1 cellular context compared by ENCODE assay signal in the genomic region with DNA sequence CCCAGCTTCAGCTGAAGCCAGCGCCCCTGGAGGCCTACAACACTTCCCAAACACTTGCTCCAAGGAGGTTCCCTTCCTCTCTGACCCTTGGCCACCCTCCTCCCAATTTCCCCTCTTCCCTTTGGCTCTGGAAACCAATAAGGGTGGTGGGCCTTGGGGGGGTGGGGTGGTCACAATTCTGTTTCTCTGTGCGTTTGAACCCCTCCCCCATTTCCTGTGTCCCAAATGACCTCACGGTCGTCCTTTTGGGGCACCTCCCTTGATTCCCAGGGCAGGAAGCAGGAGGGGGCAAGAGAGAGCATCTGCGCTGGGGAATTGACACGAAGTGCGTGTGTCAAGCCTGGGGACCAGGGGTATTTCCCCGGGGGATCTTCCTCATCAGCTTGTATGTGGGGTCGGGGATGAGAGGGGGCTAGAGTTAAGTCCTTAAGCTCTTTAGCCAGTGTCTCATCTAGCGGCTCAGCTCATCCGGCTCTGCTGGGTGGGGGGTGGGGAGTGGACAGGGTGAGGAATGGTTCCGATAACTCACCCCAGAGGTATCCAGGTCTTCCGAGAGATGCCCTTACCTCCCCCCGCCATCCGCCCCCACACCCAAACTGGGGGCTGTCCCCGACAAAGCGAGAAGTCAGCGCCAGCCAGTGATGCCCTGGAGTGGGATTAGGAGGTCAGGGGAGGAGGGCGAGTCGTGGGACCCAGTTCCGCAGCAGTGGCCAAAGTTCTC.
TF ChIP-seq lines count a peak whose summit lies in the region.

No MANE protein-coding gene starts in this region.

TF ChIP-seq in K562, 482 proteins besides CTCF, POLR2A, EP300 and RAD21:
- TF ChIP-seq, protein P1, sequence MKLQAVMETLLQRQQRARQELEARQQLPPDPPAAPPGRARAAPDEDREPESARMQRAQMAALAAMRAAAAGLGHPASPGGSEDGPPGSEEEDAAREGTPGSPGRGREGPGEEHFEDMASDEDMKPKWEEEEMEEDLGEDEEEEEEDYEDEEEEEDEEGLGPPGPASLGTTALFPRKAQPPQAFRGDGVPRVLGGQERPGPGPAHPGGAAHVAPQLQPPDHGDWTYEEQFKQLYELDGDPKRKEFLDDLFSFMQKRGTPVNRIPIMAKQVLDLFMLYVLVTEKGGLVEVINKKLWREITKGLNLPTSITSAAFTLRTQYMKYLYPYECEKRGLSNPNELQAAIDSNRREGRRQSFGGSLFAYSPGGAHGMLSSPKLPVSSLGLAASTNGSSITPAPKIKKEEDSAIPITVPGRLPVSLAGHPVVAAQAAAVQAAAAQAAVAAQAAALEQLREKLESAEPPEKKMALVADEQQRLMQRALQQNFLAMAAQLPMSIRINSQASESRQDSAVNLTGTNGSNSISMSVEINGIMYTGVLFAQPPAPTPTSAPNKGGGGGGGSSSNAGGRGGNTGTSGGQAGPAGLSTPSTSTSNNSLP (IDR thresholded peaks at IDR 0.05; ENCODE audit: borderline replicate concordance, low read depth, low read length) = no peak
- no peak for TF ChIP-seq DDX20 (tag; IDR thresholded peaks at IDR 0.05; ENCODE audit: low read depth)
- TF ChIP-seq CBX1 (IDR thresholded peaks at IDR 0.05; ENCODE audit: low read depth) = 0 out of 2 replicates have a peak, but pooled peaks have one; percentile 13
- no peak for TF ChIP-seq HIVEP1 (CRISPR knock-in tag; IDR thresholded peaks at IDR 0.05)
- no peak for TF ChIP-seq SMAD2 (IDR thresholded peaks at IDR 0.05; ENCODE audit: low read depth, low read length)
TF ChIP-seq in K562: peak in this region for 1.
